8 cellular contexts compared by ENCODE assay signal in genomic region chr22:36781656-36782627, GRCh38. TPM values are rescaled to one million over a fixed set of nuclear protein-coding genes. Genes with fewer than 3 reads are reported as not detected.
DNase-seq lines count a peak whose midpoint lies in the region; ATAC-seq and TF ChIP-seq lines count a peak whose summit lies in the region.

No MANE protein-coding gene starts in this region.

- CTCF ChIA-PET in CD4-positive, alpha-beta memory T cell (lab: Charles Lee; ENCODE audit: partially characterized antibody), result interaction anchor here (0.7 to 5.4 kb wide), 12 partner anchors 8 to 479 kb away, joined by 3 to 42 read pairs (median 4); no protein-coding TSS in a partner anchor

- H3K9me2 ChIP-seq in MM.1S (replicated peaks; ENCODE audit: insufficient read depth, low read length), result no peaks in the 10 kb centered on the region

- peaks cover 3 to 4% of the 10 kb centered on the region in 2 donors for H3K27me3 Mint-ChIP-seq in CD4-positive, alpha-beta memory T cell

- H3K36me3 ChIP-seq in CD4-positive, alpha-beta memory T cell (ENCODE audit: insufficient read depth, low read length), result no peaks in the 10 kb centered on the region
- no peaks in the 10 kb centered on the region for H3K36me3 ChIP-seq in MM.1S (replicated peaks; ENCODE audit: insufficient read depth, low read length)

- H3K4me2 ChIP-seq in MM.1S (ENCODE audit: low read depth, low read length), result peak overlapping the region; percentile 38; the same call in 1 of the 2 replicates

- peak; percentile 80 to 86 (median 82) for DNase-seq in CD4-positive, alpha-beta memory T cell
- DNase-seq in MM.1S, result peak; percentile 71
- DNase-seq in T-helper 9 cell, result peak; percentile 84
- DNase-seq in anterior cingulate cortex (lab: John Stamatoyannopoulos, UW), result peak in 57 of 58 donors; percentile 12 to 82 (median 54)
- DNase-seq in hepatic stellate cell (ENCODE audit: low spot score), result peak; percentile 88
- no peak for DNase-seq in retinal pigment epithelial cell (ENCODE audit: low read depth)
- DNase-seq in GF-D8 (lab: John Stamatoyannopoulos, UW), result no peak

- H2AFZ ChIP-seq in MM.1S (ENCODE audit: low read length), result peak overlapping the region; percentile 28

- peaks cover 6 to 24% (median 17%) of the 10 kb centered on the region in 4 donors for H3K4me1 Mint-ChIP-seq in CD4-positive, alpha-beta memory T cell

- no peaks in the 10 kb centered on the region for H3K9me3 ChIP-seq in CD4-positive, alpha-beta memory T cell (ENCODE audit: control insufficient read depth in 1 of 2, low read length in 2 of 2)
- no peaks in the 10 kb centered on the region for H3K9me3 ChIP-seq in MM.1S (replicated peaks; ENCODE audit: insufficient read depth, low read length)

- peaks cover 0 to 1% (median 0%) of the 10 kb centered on the region in 8 donors for H3K9me3 Mint-ChIP-seq in CD4-positive, alpha-beta memory T cell

- no peaks in the 10 kb centered on the region for H3K79me2 ChIP-seq in MM.1S (ENCODE audit: low read length)

- no peak overlapping the region for H3K4me3 ChIP-seq in CD4-positive, alpha-beta memory T cell (ENCODE audit: low read length in 2 of 2)
- no peak overlapping the region for H3K4me3 ChIP-seq in MM.1S (ENCODE audit: low read length)
- no peak overlapping the region for H3K4me3 ChIP-seq in retinal pigment epithelial cell (ENCODE audit: low read length)

- peak; percentile 95 for TF ChIP-seq CTCF in MM.1S (IDR thresholded peaks at IDR 0.05; ENCODE audit: low read length)
- TF ChIP-seq CTCF in retinal pigment epithelial cell (conservative IDR thresholded peaks at IDR 0.05; ENCODE audit: low read depth, low read length), result peak; percentile 89

- POLR2A ChIA-PET in CD4-positive, alpha-beta memory T cell (lab: Charles Lee; ENCODE audit: partially characterized antibody), result interaction anchor here (1.6 kb wide), 1 partner anchor 195 kb away, joined by 8 read pairs; no protein-coding TSS in a partner anchor

- H3K27ac ChIP-seq in CD4-positive, alpha-beta memory T cell (ENCODE audit: low read depth, low read length), result no peak overlapping the region
- no peak overlapping the region for H3K27ac ChIP-seq in MM.1S (ENCODE audit: low read length)

- H4K20me1 ChIP-seq in MM.1S (ENCODE audit: insufficient read depth, low read length), result no peaks in the 10 kb centered on the region

- intact Hi-C loops in CD4-positive, alpha-beta memory T cell (cut with micrococcal nuclease), result loop anchor here (1.0 to 5.0 kb wide), 4 partner anchors 74 to 675 kb away; no protein-coding TSS in a partner anchor

- H3K4me3 Mint-ChIP-seq in CD4-positive, alpha-beta memory T cell, result peak overlapping the region in 2 of 8 donors; percentile 46 to 75

- no peaks in the 10 kb centered on the region for H3F3A ChIP-seq in MM.1S (ENCODE audit: insufficient read depth, low read length)

- peak; percentile 49 for ATAC-seq in GM21367 (IDR thresholded peaks at IDR 0.05; ENCODE audit: unreplicated experiment)

- peak overlapping the region; percentile 14 to 86 (median 67) for H3K27ac Mint-ChIP-seq in CD4-positive, alpha-beta memory T cell

- peak overlapping the region; percentile 12; the same call in 1 of the 2 replicates for H3K9ac ChIP-seq in MM.1S (ENCODE audit: low read length)

- no peaks in the 10 kb centered on the region for H3K36me3 Mint-ChIP-seq in CD4-positive, alpha-beta memory T cell

- peaks cover 5% of the 10 kb centered on the region for H3K27me3 ChIP-seq in CD4-positive, alpha-beta memory T cell (ENCODE audit: insufficient read depth, low read length)
- H3K27me3 ChIP-seq in MM.1S (replicated peaks; ENCODE audit: insufficient read depth, low read length), result peaks cover 22% of the 10 kb centered on the region; the same call in 1 of the 2 replicates

- H3K4me1 ChIP-seq in CD4-positive, alpha-beta memory T cell (ENCODE audit: insufficient read depth, low read length), result peaks cover 12% of the 10 kb centered on the region
- H3K4me1 ChIP-seq in MM.1S (ENCODE audit: low read length), result 0 out of 2 replicates have a peak, but pooled peaks cover 4% of the 10 kb centered on the region

RNA-seq across cellular contexts. Expression of gene IFT27, which starts 6.0 kb away (rescaled TPM):
- 10 to 100 TPM; 38.2 to 42.6 TPM for total RNA-seq in CD4-positive, alpha-beta memory T cell
- polyA plus RNA-seq in CD4-positive, alpha-beta memory T cell, result 10 to 100 TPM in 1 of 2 donors, 1 to 10 TPM in 1; 9.8 to 11.1 TPM

RNA-seq across cellular contexts. Expression of gene PVALB, which starts 34.9 kb away (rescaled TPM):
- total RNA-seq in CD4-positive, alpha-beta memory T cell, result not detected
- not detected for polyA plus RNA-seq in CD4-positive, alpha-beta memory T cell

Comparison
In these comparisons a context has a peak if more than half of its experiments do, and no peak if none do; other contexts are left out.
1. DNase-seq: peak in CD4-positive, alpha-beta memory T cell (5 of 5), MM.1S (single experiment), T-helper 9 cell (single experiment), anterior cingulate cortex (57 of 58) and hepatic stellate cell (single experiment); none in retinal pigment epithelial cell (single experiment) and GF-D8 (single experiment).